Comparison of ENCODE assay signal across 3 cellular contexts in the genomic region with DNA sequence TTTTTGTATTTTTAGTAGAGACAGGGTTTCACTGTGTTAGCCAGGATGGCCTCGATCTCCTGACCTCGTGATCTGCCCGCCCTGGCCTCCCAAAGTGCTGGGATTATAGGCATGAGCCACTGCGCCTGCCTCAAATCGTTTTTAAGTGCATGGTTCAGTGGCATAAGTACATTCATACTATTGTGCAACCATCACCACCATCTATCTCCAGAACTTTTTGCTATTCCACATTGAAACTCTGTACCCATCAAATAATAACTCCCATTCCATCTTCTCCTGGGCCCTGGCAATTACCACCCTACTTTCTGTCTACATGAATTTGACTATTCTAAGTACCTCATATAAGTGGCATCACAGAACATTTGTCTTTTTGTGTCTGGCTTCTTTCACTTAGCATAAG. TPM values are rescaled to one million over a fixed set of nuclear protein-coding genes. Genes with fewer than 3 reads are reported as not detected.
"Had no signal": no experiment of that assay in that cellular context is flagged by ENCODE, and none has a peak within 500 bp of the region (broad histone marks: within the 10 kb centered on the region; RNA-seq: fewer than 3 reads in every experiment).

No MANE protein-coding gene starts in this region.

RNA-seq across cellular contexts. Expression of gene PAMR1, which starts 3.3 kb away (rescaled TPM):
- total RNA-seq: OCI-LY7, PC-3, SK-MEL-5 had no signal
